ENCODE assay signal across 8 cellular contexts in genomic region chr6:116570856-116571682, GRCh38. TPM values are rescaled to one million over a fixed set of nuclear protein-coding genes. Genes with fewer than 3 reads are reported as not detected.
DNase-seq lines count a peak whose midpoint lies in the region; ATAC-seq and TF ChIP-seq lines count a peak whose summit lies in the region.

TSS of gene RWDD1 (plus strand) at chr6:116571504. CDS start at chr6:116571583, 79 bp downstream.

- TF ChIP-seq EP300 in SK-N-SH (IDR thresholded peaks at IDR 0.05; ENCODE audit: borderline replicate concordance in 1 of 2, low read depth in 1 of 2, low read length in 1 of 2), result no peak
- TF ChIP-seq EP300 in suprapubic skin (IDR thresholded peaks at IDR 0.05), result no peak

- peak; percentile 28 to 83 for TF ChIP-seq POLR2A in suprapubic skin (IDR thresholded peaks at IDR 0.05)

- ATAC-seq in HG02571 (IDR thresholded peaks at IDR 0.05; ENCODE audit: unreplicated experiment), result peak; percentile 90

- DNase-seq in NCI-H1048 (lab: John Stamatoyannopoulos, UW), result peak; percentile 91
- DNase-seq in SK-N-SH, result peak; percentile 97
- DNase-seq in activated naive CD4-positive, alpha-beta T cell treated with anti-CD3 and anti-CD28 coated beads, Interleukin-2, amount 50 U/mL, for 16 hours, result peak; percentile 99
- peak; percentile 96 for DNase-seq in germinal center (ENCODE audit: low spot score)
- peak; percentile 79 to 100 (median 98) for DNase-seq in nucleus accumbens (lab: John Stamatoyannopoulos, UW)
- peak; percentile 98 to 99 for DNase-seq in suprapubic skin (ENCODE audit: low spot score in 2 of 2)

- H3K4me1 ChIP-seq in SK-N-SH (ENCODE audit: control insufficient read depth in 1 of 2, insufficient read depth in 2 of 2, low read depth in 1 of 2, low read length in 1 of 2), result peaks cover 4 to 6% of the 10 kb centered on the region in 2 experiments; a peak in 3 of 4 replicates
- H3K4me1 ChIP-seq in suprapubic skin, result peaks cover 35% of the 10 kb centered on the region

- no peaks in the 10 kb centered on the region for H3K9me2 ChIP-seq in SK-N-SH

- POLR2A ChIA-PET in SK-N-SH (lab: Yijun Ruan, JAX), result interaction anchor here (1.0 to 2.6 kb wide), 7 partner anchors 8 to 471 kb away, joined by 3 to 12 read pairs (median 4); partner anchors contain the start of genes NT5DC1, TSPYL1 and TSPYL4

- H3K36me3 ChIP-seq in SK-N-SH (replicated peaks in 1 of 2; ENCODE audit: control insufficient read depth in 1 of 2, insufficient read depth in 2 of 2, low read length in 1 of 2) (peaks cover 6 to 15% of the 10 kb centered on the region in 2 experiments), suprapubic skin (peaks cover 14% of the 10 kb centered on the region)

- no peak for TF ChIP-seq RAD21 in SK-N-SH (IDR thresholded peaks at IDR 0.05; ENCODE audit: low read length)

- peak within 1 kb of the TSS; percentile 80 for H3K4me2 ChIP-seq in SK-N-SH

- H3K9me3 ChIP-seq in SK-N-SH (no peaks in the 10 kb centered on the region), suprapubic skin (no peaks in the 10 kb centered on the region)

- no peaks in the 10 kb centered on the region for H4K20me1 ChIP-seq in SK-N-SH (ENCODE audit: insufficient read depth)

- TF ChIP-seq CTCF in SK-N-SH (IDR thresholded peaks at IDR 0.05), result no peak
- TF ChIP-seq CTCF in suprapubic skin (IDR thresholded peaks at IDR 0.05), result no peak

- H3K4me3 ChIP-seq in GM08714 (ENCODE audit: low read length), result peak within 1 kb of the TSS; percentile 96
- H3K4me3 ChIP-seq in SK-N-SH (ENCODE audit: low read depth in 2 of 2, low read length in 1 of 2), result peak within 1 kb of the TSS; percentile 97 to 98
- H3K4me3 ChIP-seq in suprapubic skin, result peak within 1 kb of the TSS; percentile 59

- peaks cover 11% of the 10 kb centered on the region for H3F3A ChIP-seq in SK-N-SH (replicated peaks; ENCODE audit: insufficient read depth)

- H3K9ac ChIP-seq in SK-N-SH, result peak within 1 kb of the TSS; percentile 89

- H2AFZ ChIP-seq in SK-N-SH (ENCODE audit: low read depth), result peak within 1 kb of the TSS; percentile 85

- peaks cover 63% of the 10 kb centered on the region for H3K79me2 ChIP-seq in SK-N-SH (ENCODE audit: insufficient read depth)

- no peaks in the 10 kb centered on the region for H3K27me3 ChIP-seq in SK-N-SH (ENCODE audit: insufficient read depth)
- no peaks in the 10 kb centered on the region for H3K27me3 ChIP-seq in suprapubic skin

- 2% methylated on average over 17 of the region's 62 CpGs for WGBS in SK-N-SH (ENCODE audit: low lambda C conversion rate)
- WGBS in suprapubic skin, result 0% methylated on average over 22 of the region's 62 CpGs

- H3K27ac ChIP-seq in SK-N-SH (ENCODE audit: low read depth in 2 of 2, low read length in 1 of 2), result peak within 1 kb of the TSS; percentile 84 to 96
- H3K27ac ChIP-seq in suprapubic skin, result peak within 1 kb of the TSS; percentile 94

- CTCF ChIA-PET in SK-N-SH (lab: Yijun Ruan, JAX), result interaction anchor here (0.6 to 5.4 kb wide), 15 partner anchors 11 to 356 kb away, joined by 3 to 38 read pairs (median 4); partner anchors contain the start of genes CALHM4 and ZUP1

TF ChIP-seq in SK-N-SH, 30 proteins besides CTCF, POLR2A, EP300 and RAD21 (continues in another document):
- TF ChIP-seq NRF1 (IDR thresholded peaks at IDR 0.05; ENCODE audit: low read depth, low read length) (peak; percentile 90), POLR2AphosphoS5 (IDR thresholded peaks at IDR 0.05; ENCODE audit: low read depth, low read length) (peak; percentile 92), USF2 (IDR thresholded peaks at IDR 0.05; ENCODE audit: borderline replicate concordance, low read depth, low read length) (no peak), FOXJ3 (CRISPR knock-in tag; IDR thresholded peaks at IDR 0.05) (no peak), ZBTB33 (IDR thresholded peaks at IDR 0.05; ENCODE audit: borderline replicate concordance, low read depth) (no peak), GABPA (IDR thresholded peaks at IDR 0.05; ENCODE audit: low read depth) (no peak; the same call in 1 of the 2 replicates), RCOR1 (IDR thresholded peaks at IDR 0.05; ENCODE audit: low read length) (peak; percentile 5; the same call in 1 of the 2 replicates), FOSL2 (IDR thresholded peaks at IDR 0.05; ENCODE audit: borderline replicate concordance, low read depth) (no peak), JUND (IDR thresholded peaks at IDR 0.05) (no peak), CHD2 (IDR thresholded peaks at IDR 0.05; ENCODE audit: low read length, partially characterized antibody) (peak; percentile 69), RXRA (IDR thresholded peaks at IDR 0.05; ENCODE audit: borderline replicate concordance, low read depth) (no peak), NFIC (IDR thresholded peaks at IDR 0.05; ENCODE audit: borderline replicate concordance) (no peak), IRF3 (IDR thresholded peaks at IDR 0.05; ENCODE audit: low read depth, low read length) (peak; percentile 80), MXI1 (IDR thresholded peaks at IDR 0.05; ENCODE audit: low read depth, low read length) (peak; percentile 97), MAX (IDR thresholded peaks at IDR 0.05; ENCODE audit: low read depth) (peak; percentile 68; the same call in 1 of the 2 replicates), PBX3 (IDR thresholded peaks at IDR 0.05) (no peak; the same call in none of the 2 replicates), TAF1 (IDR thresholded peaks at IDR 0.05; ENCODE audit: borderline replicate concordance, low read depth, low read length) (peak; percentile 77; the same call in 1 of the 2 replicates), TEAD4 (IDR thresholded peaks at IDR 0.05; ENCODE audit: borderline replicate concordance, insufficient read depth) (no peak), EZH2phosphoT487 (IDR thresholded peaks at IDR 0.05; ENCODE audit: borderline replicate concordance, low read depth) (no peak), USF1 (IDR thresholded peaks at IDR 0.05; ENCODE audit: borderline replicate concordance, low read depth) (no peak)

RNA-seq across cellular contexts. Expression of gene RWDD1, which starts in this region (rescaled TPM):
- polyA plus RNA-seq in SK-N-SH (2012; rRNA removed), result 17.7 and 18.8 TPM in 2 replicates
- 24.6 and 37.6 TPM in 2 replicates for polyA plus RNA-seq in SK-N-SH (2012; cell fraction: cytosol; rRNA removed)
- 5.1 and 6.7 TPM in 2 replicates for polyA plus RNA-seq in SK-N-SH (2012; cell fraction: nucleus; rRNA removed)
- 10 to 100 TPM; 24.6 to 38.1 (median 27.1) TPM for total RNA-seq in suprapubic skin

Comparison
In these comparisons a context has a peak if more than half of its experiments do, and no peak if none do; other contexts are left out.
1. Peak in every context shown above with its lines: DNase-seq, ATAC-seq, H3K4me3 ChIP-seq and H3K27ac ChIP-seq.